18 cellular contexts compared by ENCODE assay signal in genomic region chr15:60183366-60183765, GRCh38.
"Had no signal": no experiment of that assay in that cellular context is flagged by ENCODE, and none has a peak within 500 bp of the region (broad histone marks: within the 10 kb centered on the region; RNA-seq: fewer than 3 reads in every experiment).

No MANE protein-coding gene starts in this region.

- H3K36me3 Mint-ChIP-seq: memory B cell had no signal

- H3K9me3 ChIP-seq: esophagus muscularis mucosa, gastroesophageal sphincter, heart left ventricle, left lung, lower lobe of right lung had no signal

- H3K4me1 ChIP-seq: esophagus muscularis mucosa, gastroesophageal sphincter, heart left ventricle, left lung, lower lobe of right lung had no signal

- H3K27ac Mint-ChIP-seq: memory B cell had no signal

- DNase-seq: dorsolateral prefrontal cortex; effector CD4-positive, alpha-beta T cell; effector memory CD4-positive, alpha-beta T cell; foreskin keratinocyte; heart left ventricle; hypothalamus; left cardiac atrium; left lung; left ventricle myocardium superior; lower lobe of right lung; mammary epithelial cell; mesendoderm; midbrain had no signal

- H3K4me2 ChIP-seq: hepatocyte had no signal

- H3K9me3 Mint-ChIP-seq: memory B cell had no signal

- H3K4me1 Mint-ChIP-seq: memory B cell had no signal

- H3K4me3 ChIP-seq: coronary artery, dorsolateral prefrontal cortex, esophagus muscularis mucosa, gastroesophageal sphincter, heart left ventricle, hepatocyte, left lung, lower lobe of right lung had no signal

- H3K27ac ChIP-seq: coronary artery, dorsolateral prefrontal cortex, esophagus muscularis mucosa, foreskin keratinocyte, gastroesophageal sphincter, heart left ventricle, hepatocyte, left lung, lower lobe of right lung had no signal

- H3K79me2 ChIP-seq: hepatocyte had no signal

- H2AFZ ChIP-seq: hepatocyte had no signal

- H3K36me3 ChIP-seq: esophagus muscularis mucosa, gastroesophageal sphincter, heart left ventricle, left lung, lower lobe of right lung had no signal

- H3K27me3 ChIP-seq: hepatocyte had no signal

- H3K4me3 Mint-ChIP-seq: memory B cell had no signal
